ENCODE assay signal across 16 cellular contexts in the genomic region with DNA sequence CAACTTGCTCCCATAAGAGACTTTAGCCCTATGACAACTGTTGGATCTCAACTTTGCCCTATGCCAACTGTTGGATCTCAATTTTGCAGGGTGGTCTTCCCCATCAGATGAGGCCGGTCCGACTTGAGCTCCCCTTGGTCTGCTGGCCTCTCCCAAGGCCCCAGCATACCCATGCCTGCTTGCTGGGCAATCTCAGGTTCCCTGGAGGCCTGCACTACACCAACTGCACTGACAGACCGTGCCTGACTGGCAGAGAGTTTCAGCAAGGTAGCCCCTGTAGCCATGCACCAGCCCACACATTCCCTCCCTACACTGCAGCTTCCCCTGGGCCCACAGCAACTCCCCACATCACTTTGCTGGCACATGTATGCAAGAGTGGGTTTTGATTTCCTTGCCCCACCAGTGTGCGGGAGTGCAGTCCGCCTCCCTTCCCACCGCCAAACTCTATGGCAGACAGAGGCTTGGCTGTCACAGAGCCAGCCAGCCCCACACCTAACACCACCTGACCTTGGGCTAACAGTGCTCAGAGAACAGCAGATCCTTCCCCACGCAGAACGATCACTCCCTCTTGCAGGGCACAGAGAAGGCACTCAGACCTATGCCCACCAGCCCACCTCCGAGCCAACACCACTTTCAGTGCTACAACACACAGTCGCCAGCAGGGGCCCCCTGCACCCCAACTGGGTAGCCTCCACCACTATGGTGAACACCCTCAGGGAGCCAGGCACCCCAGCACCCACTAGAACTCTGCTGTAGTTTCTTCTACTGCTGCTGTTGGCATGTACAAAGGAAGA.
"Had no signal": no experiment of that assay in that cellular context is flagged by ENCODE, and none has a peak within 500 bp of the region (broad histone marks: within the 10 kb centered on the region; RNA-seq: fewer than 3 reads in every experiment).

No MANE protein-coding gene starts in this region.

- H3K9me3 Mint-ChIP-seq: activated T-cell treated with anti-CD3 and anti-CD28 coated beads, Interleukin-2, amount 50 U/mL, for 24 hours; dendritic cell treated with granulocyte-macrophage colony-stimulating factor and Interleukin-4, amounts not matched to agents 40 ng/mL and 50 ng/mL, for 4 days had no signal

- H3K4me3 ChIP-seq: gastroesophageal sphincter, right atrium auricular region, skin epidermis had no signal

- H3K27me3 Mint-ChIP-seq: activated CD8-positive, alpha-beta memory T cell treated with anti-CD3 and anti-CD28 coated beads, Interleukin-2, amount 10 ng/mL, durations not matched to agents 7 days and 5 days; dendritic cell treated with granulocyte-macrophage colony-stimulating factor and Interleukin-4, amounts not matched to agents 40 ng/mL and 50 ng/mL, for 4 days; effector memory CD8-positive, alpha-beta T cell had no signal

- H3K4me1 Mint-ChIP-seq: activated CD8-positive, alpha-beta memory T cell treated with anti-CD3 and anti-CD28 coated beads, Interleukin-2, amount 10 ng/mL, durations not matched to agents 7 days and 5 days had no signal

- H3K36me3 Mint-ChIP-seq: activated CD8-positive, alpha-beta memory T cell treated with anti-CD3 and anti-CD28 coated beads, Interleukin-2, amount 10 ng/mL, durations not matched to agents 7 days and 5 days; activated naive CD8-positive, alpha-beta T cell had no signal

- H3K27ac Mint-ChIP-seq: activated CD8-positive, alpha-beta memory T cell treated with anti-CD3 and anti-CD28 coated beads, Interleukin-2, amount 10 ng/mL, durations not matched to agents 7 days and 5 days; activated naive CD8-positive, alpha-beta T cell; activated T-cell treated with anti-CD3 and anti-CD28 coated beads, Interleukin-2, amount 50 U/mL, for 24 hours; dendritic cell treated with granulocyte-macrophage colony-stimulating factor and Interleukin-4, amounts not matched to agents 40 ng/mL and 50 ng/mL, for 4 days; effector memory CD8-positive, alpha-beta T cell had no signal

- DNase-seq: activated CD4-positive, alpha-beta T cell treated with anti-CD3 and anti-CD28 coated beads, Interleukin-2, amount 50 U/mL, for 4 hours; activated CD8-positive, alpha-beta memory T cell treated with anti-CD3 and anti-CD28 coated beads, Interleukin-2, amount 10 ng/mL, durations not matched to agents 7 days and 5 days; activated gamma-delta T cell; activated T-cell treated with anti-CD3 and anti-CD28 coated beads, Interleukin-2, amount 50 U/mL, for 24 hours; amygdala; brain microvascular endothelial cell; effector memory CD8-positive, alpha-beta T cell; kidney glomerular epithelial cell; trophoblast cell had no signal

- H3K9me3 ChIP-seq: gastroesophageal sphincter, neutrophil had no signal

- H3K4me1 ChIP-seq: gastroesophageal sphincter, right atrium auricular region had no signal

- H3K4me3 Mint-ChIP-seq: activated CD8-positive, alpha-beta memory T cell treated with anti-CD3 and anti-CD28 coated beads, Interleukin-2, amount 10 ng/mL, durations not matched to agents 7 days and 5 days; activated naive CD8-positive, alpha-beta T cell; activated T-cell treated with anti-CD3 and anti-CD28 coated beads, Interleukin-2, amount 50 U/mL, for 24 hours; dendritic cell treated with granulocyte-macrophage colony-stimulating factor and Interleukin-4, amounts not matched to agents 40 ng/mL and 50 ng/mL, for 4 days; effector memory CD8-positive, alpha-beta T cell had no signal

- ATAC-seq: activated CD4-positive, CD25-positive, alpha-beta regulatory T cell treated with anti-CD3 and anti-CD28 coated beads, Interleukin-2, amount 50 U/mL, for 24 hours; activated CD8-positive, alpha-beta memory T cell treated with anti-CD3 and anti-CD28 coated beads, Interleukin-2, amount 10 ng/mL, durations not matched to agents 7 days and 5 days; effector memory CD8-positive, alpha-beta T cell; gastroesophageal sphincter had no signal

- H3K36me3 ChIP-seq: brain microvascular endothelial cell, gastroesophageal sphincter, neutrophil, right atrium auricular region had no signal

- H3K27me3 ChIP-seq: brain microvascular endothelial cell, gastroesophageal sphincter, neutrophil, right atrium auricular region had no signal

- H3K27ac ChIP-seq: brain microvascular endothelial cell, gastroesophageal sphincter, neutrophil, right atrium auricular region, skin epidermis had no signal
